ENCODE assay signal across 8 cellular contexts in the genomic region with DNA sequence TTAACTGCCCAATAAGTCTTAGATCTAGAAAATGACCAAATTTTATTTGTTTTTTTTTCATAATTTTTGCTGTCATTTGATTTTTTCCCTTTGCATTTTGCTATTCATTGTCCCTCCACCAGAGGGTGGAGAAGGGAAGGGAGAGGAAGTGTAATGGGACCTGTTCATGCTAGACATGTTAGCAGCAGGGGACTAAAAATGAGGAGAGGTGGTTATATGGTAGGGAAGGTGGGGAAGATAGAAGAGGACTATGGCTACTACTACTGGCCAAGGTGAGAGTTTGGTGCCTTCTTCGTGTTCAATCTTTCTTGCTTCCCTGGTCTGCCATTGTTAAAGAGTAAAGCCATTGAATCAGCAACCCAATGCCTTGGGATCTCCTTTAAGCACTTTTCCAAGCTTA. TPM values are rescaled to one million over a fixed set of nuclear protein-coding genes. Genes with fewer than 3 reads are reported as not detected.
A peak's percentile ranks its signal among the peaks of the same experiment; 100 is the strongest.
DNase-seq lines count a peak whose midpoint lies in the region; ATAC-seq, FAIRE-seq and TF ChIP-seq lines count a peak whose summit lies in the region.

No MANE protein-coding gene starts in this region.

- no peaks in the 10 kb centered on the region for H3K79me2 ChIP-seq in H1 (ENCODE audit: control insufficient read depth in 1 of 2, insufficient read depth in 2 of 2, low read length in 2 of 2)

- no peak overlapping the region for H2BK20ac ChIP-seq in H1 (ENCODE audit: low read length)

- peaks cover 13% of the 10 kb centered on the region for H3K27me3 Mint-ChIP-seq in progenitor cell of endocrine pancreas

- H4K91ac ChIP-seq in H1 (replicated peaks; ENCODE audit: insufficient read length, low read length): no peak overlapping the region

- no peak overlapping the region for H3K18ac ChIP-seq in H1 (ENCODE audit: extremely low read depth, low read length)

- H3K36me3 Mint-ChIP-seq in progenitor cell of endocrine pancreas (ENCODE audit: insufficient read depth): no peaks in the 10 kb centered on the region

- no peak overlapping the region for H3K4me3 ChIP-seq in H1 (ENCODE audit: extremely low read depth in 1 of 4, insufficient read depth in 2 of 4, low read depth in 3 of 4, low read length in 4 of 4)

- H3K9me3 ChIP-seq in H1 (ENCODE audit: insufficient read depth in 2 of 2, low read depth in 1 of 2, low read length in 1 of 2): no peaks in the 10 kb centered on the region

- no peak overlapping the region for H4K5ac ChIP-seq in H1 (ENCODE audit: insufficient read length, low read depth, low read length)

- H3K4ac ChIP-seq in H1 (replicated peaks; ENCODE audit: insufficient read length, low read depth, low read length): no peak overlapping the region

- WGBS in H1 (ENCODE audit: extremely low coverage in 1 of 2, insufficient coverage in 1 of 2, insufficient read length in 1 of 2, insufficient replicate concordance in 2 of 2, low coverage in 1 of 2, low lambda C conversion rate in 2 of 2, missing lambda C conversion rate in 1 of 2), 2 experiments: 32% methylated on average over 1 of the region's 1 CpG; no CpG with 5 or more reads in 1 of the 2 experiments

- TF ChIP-seq CTCF in H1 (IDR thresholded peaks at IDR 0.05; ENCODE audit: control extremely low read depth in 1 of 3, insufficient read depth in 1 of 3, low read depth in 1 of 3, low read length in 3 of 3) (peak in 2 of 3 experiments; percentile 48 to 66; a peak in 2 of 4 replicates), progenitor cell of endocrine pancreas (IDR thresholded peaks at IDR 0.05; ENCODE audit: unreplicated experiment) (peak; percentile 71)

- no peak overlapping the region for H3K56ac ChIP-seq in H1 (replicated peaks; ENCODE audit: insufficient read length, low read depth, low read length)

- H2BK12ac ChIP-seq in H1 (ENCODE audit: low read depth, low read length): no peak overlapping the region

- H3K27me3 ChIP-seq in H1 (replicated peaks in 1 of 4; ENCODE audit: control insufficient read depth in 3 of 4, extremely low read depth in 1 of 4, insufficient read depth in 3 of 4, low read length in 3 of 4): peaks cover 0 to under 1% (median 0%) of the 10 kb centered on the region in 4 experiments; a peak in 1 of 7 replicates

- H2BK15ac ChIP-seq in H1 (ENCODE audit: low read length): no peak overlapping the region; the same call in 1 of the 2 replicates

- no peak overlapping the region for H3K4me2 ChIP-seq in H1 (ENCODE audit: insufficient read depth in 1 of 2, low read depth in 2 of 2, low read length in 2 of 2)

- no peaks in the 10 kb centered on the region for H4K20me1 ChIP-seq in H1 (replicated peaks in 1 of 2; ENCODE audit: control insufficient read depth in 1 of 2, insufficient read depth in 2 of 2, low read length in 2 of 2)

- DNase-seq in SIG-M5 treated with dmso at 0.1 percent for 504 hours (lab: John Stamatoyannopoulos, UW; ENCODE audit: unreplicated experiment) (peak; percentile 22), SIG-M5 (lab: John Stamatoyannopoulos, UW) (no peak), NCI-H146 (lab: John Stamatoyannopoulos, UW) (peak; percentile 23), H1 (ENCODE audit: low read depth in 1 of 2, low spot score in 2 of 2) (no peak), progenitor cell of endocrine pancreas (ENCODE audit: low spot score, unreplicated experiment) (no peak), T-helper 9 cell (no peak), GM19238 (ENCODE audit: insufficient read length, low spot score) (no peak)

- no peak for ATAC-seq in HG03135 (IDR thresholded peaks at IDR 0.05; ENCODE audit: unreplicated experiment)

- no peak for TF ChIP-seq POLR2A in H1 (IDR thresholded peaks at IDR 0.05; ENCODE audit: control extremely low read depth in 1 of 2, low read depth in 2 of 2, low read length in 2 of 2)

- peak; percentile 86 for FAIRE-seq in H1 (lab: Jason Lieb, UNC)

- no peak overlapping the region for H3K27ac ChIP-seq in H1 (ENCODE audit: low read depth, low read length)

- H3K4me3 Mint-ChIP-seq in progenitor cell of endocrine pancreas (ENCODE audit: low read depth): no peak overlapping the region

- H3K23me2 ChIP-seq in H1 (ENCODE audit: low read depth, low read length): no peaks in the 10 kb centered on the region; the same call in 1 of the 2 replicates

- POLR2A ChIA-PET in H1 (lab: Charles Lee; ENCODE audit: partially characterized antibody): no interaction called here

- H2BK120ac ChIP-seq in H1 (replicated peaks; ENCODE audit: low read depth, low read length): no peak overlapping the region

- no peak overlapping the region for H2AFZ ChIP-seq in H1 (ENCODE audit: low read length)

- no peak overlapping the region for H3K14ac ChIP-seq in H1 (ENCODE audit: insufficient read length)

- H2BK5ac ChIP-seq in H1 (ENCODE audit: low read depth, low read length): no peak overlapping the region

- H3K23ac ChIP-seq in H1 (ENCODE audit: insufficient read length): no peak overlapping the region

- no peaks in the 10 kb centered on the region for H3K36me3 ChIP-seq in H1 (ENCODE audit: control insufficient read depth in 2 of 4, insufficient read depth in 4 of 4, low read length in 3 of 4)

- TF ChIP-seq RAD21 in H1 (IDR thresholded peaks at IDR 0.05 in 1 of 2, conservative IDR thresholded peaks at IDR 0.05 in 1 of 2; ENCODE audit: low read depth in 2 of 2, low read length in 2 of 2): peak; percentile 86 to 88

- no peaks in the 10 kb centered on the region for H3K9me3 Mint-ChIP-seq in progenitor cell of endocrine pancreas (ENCODE audit: low read depth)

- no peak overlapping the region for H3K9ac ChIP-seq in H1 (replicated peaks in 1 of 4; ENCODE audit: extremely low read depth in 1 of 4, low read depth in 3 of 4, low read length in 3 of 4)

- H3K79me1 ChIP-seq in H1 (ENCODE audit: low read depth, low read length): no peaks in the 10 kb centered on the region

- H2AK5ac ChIP-seq in H1 (ENCODE audit: low read depth, low read length): no peak overlapping the region

- no peak overlapping the region for H3K27ac Mint-ChIP-seq in progenitor cell of endocrine pancreas

- CTCF ChIA-PET in H1 (lab: Charles Lee; ENCODE audit: partially characterized antibody): interaction anchor here (0.6 to 4.2 kb wide), 32 partner anchors 9 to 964 kb away, joined by 3 to 27 read pairs (median 3); no protein-coding TSS in a partner anchor

- no peaks in the 10 kb centered on the region for H3K4me1 Mint-ChIP-seq in progenitor cell of endocrine pancreas (ENCODE audit: low read depth)

- no peak overlapping the region for H4K8ac ChIP-seq in H1 (ENCODE audit: extremely low read depth, insufficient read depth, low read length)

- no peak for TF ChIP-seq EP300 in H1 (IDR thresholded peaks at IDR 0.05; ENCODE audit: borderline replicate concordance in 1 of 2, low read depth in 2 of 2, low read length in 2 of 2)

- peaks cover 0 to 5% (median 3%) of the 10 kb centered on the region in 4 experiments; a peak in 2 of 7 replicates for H3K4me1 ChIP-seq in H1 (replicated peaks in 1 of 4; ENCODE audit: control insufficient read depth in 3 of 4, insufficient read depth in 4 of 4, low read length in 3 of 4)

TF ChIP-seq in H1, 55 proteins besides CTCF, POLR2A, EP300 and RAD21:
- TF ChIP-seq BCL11A (IDR thresholded peaks at IDR 0.05; ENCODE audit: low read depth in 2 of 2, low read length in 2 of 2) (no peak), CBX5 (IDR thresholded peaks at IDR 0.05; ENCODE audit: low read depth, low read length) (no peak), YY1 (IDR thresholded peaks at IDR 0.05; ENCODE audit: low read depth, low read length) (0 out of 2 replicates have a peak, but pooled peaks have one; percentile 30)
TF ChIP-seq in H1: peak in this region for 1.

RNA-seq across cellular contexts. Expression of a gene that starts 6.4 kb away (rescaled TPM):
- total RNA-seq in H1 (2021; fragmentation: NEBNext Ultra II Directional; extraction: Animal tissue kit (Norgen Biotek cat#: 25700)): 1.1 and 2.5 TPM in 2 replicates
- 0.97 and 1.1 TPM in 2 replicates for polyA plus RNA-seq in H1 (2011; rRNA removed)
- 0.59 TPM for polyA plus RNA-seq in H1 (2011; cell fraction: cytosol; rRNA removed)
- 2.8 TPM for polyA plus RNA-seq in H1 (2011; cell fraction: nucleus; rRNA removed)
- 0.80 to 1.4 TPM (median 1.1 TPM) in 4 replicates for polyA plus RNA-seq in H1 (2012, experiment 1 of 2)
- 0.09 TPM for polyA plus RNA-seq in H1 (2012, experiment 2 of 2)
- polyA plus RNA-seq in H1 (2013, experiment 1 of 2): 1.3 TPM
- polyA plus RNA-seq in H1 (2013, experiment 2 of 2): 0.81 TPM
- polyA minus RNA-seq in H1 (2011; rRNA and poly(A)+ RNA removed): 5.0 and 8.0 TPM in 2 replicates
- polyA minus RNA-seq in H1 (2011; cell fraction: cytosol; rRNA and poly(A)+ RNA removed): 0.88 TPM
- polyA minus RNA-seq in H1 (2011; cell fraction: nucleus; rRNA and poly(A)+ RNA removed): 18.6 TPM
- total RNA-seq in progenitor cell of endocrine pancreas: 0.13 TPM in 1 of 2 replicates, not detected in the other

Comparison
In these comparisons a context has a peak if more than half of its experiments do, and no peak if none do; other contexts are left out.
1. DNase-seq: peak in SIG-M5 treated with dmso at 0.1 percent for 504 hours (single experiment) and NCI-H146 (single experiment); none in SIG-M5 (single experiment), H1 (0 of 2), progenitor cell of endocrine pancreas (single experiment), T-helper 9 cell (single experiment) and GM19238 (single experiment).